In genomic region chr9:37385286-37385685, GRCh38 we compare ENCODE assay signal across 16 cellular contexts. TPM values are rescaled to one million over a fixed set of nuclear protein-coding genes. Genes with fewer than 3 reads are reported as not detected.
A peak's percentile ranks its signal among the peaks of the same experiment; 100 is the strongest.
DNase-seq lines count a peak whose midpoint lies in the region; ATAC-seq and TF ChIP-seq lines count a peak whose summit lies in the region.
"Had no signal": no experiment of that assay in that cellular context is flagged by ENCODE, and none has a peak within 500 bp of the region (broad histone marks: within the 10 kb centered on the region; RNA-seq: fewer than 3 reads in every experiment).

No MANE protein-coding gene starts in this region.

- intact Hi-C loops in A673 (cut with micrococcal nuclease; ENCODE audit: unreplicated experiment) (loop anchor here (2.0 to 10.0 kb wide), 3 partner anchors 48 to 510 kb away; no protein-coding TSS in a partner anchor), activated B cell treated with CpG ODN at 0.5 μM for 24 hours (cut with micrococcal nuclease) (no loop called here), body of pancreas (cut with DNase I) (no loop called here)

- H3K27ac Mint-ChIP-seq in activated B cell treated with CpG ODN at 0.5 μM for 24 hours = peak overlapping the region; percentile 97
- H3K27ac Mint-ChIP-seq in T-helper 2 cell treated with Interferon-gamma antibody and Interleukin-4, amounts not matched to agents 5 μg/mL and 100 μg/mL, for 36 hours = no peak overlapping the region
- H3K27ac Mint-ChIP-seq: CD4-positive, alpha-beta memory T cell had no signal

- H2BK120ac ChIP-seq in trophoblast cell (ENCODE audit: insufficient read depth, low read length, poor library complexity) = no peak overlapping the region

- H3K9me2 ChIP-seq in Karpas-422 (replicated peaks; ENCODE audit: insufficient read depth, low read length) = no peaks in the 10 kb centered on the region

- no peaks in the 10 kb centered on the region for H3K79me2 ChIP-seq in Karpas-422 (ENCODE audit: low read length)
- H3K79me2 ChIP-seq in trophoblast cell (ENCODE audit: control insufficient read depth, insufficient read depth, low read length, poor library complexity) = no peaks in the 10 kb centered on the region

- H3K4me2 ChIP-seq in Karpas-422 (ENCODE audit: low read depth, low read length, poor library complexity, severe bottlenecking) (peak overlapping the region; percentile 81), trophoblast cell (ENCODE audit: low read length) (no peak overlapping the region)

- H3K27me3 ChIP-seq in A673 (replicated peaks; ENCODE audit: insufficient read depth, low read depth, low read length, poor library complexity) (no peaks in the 10 kb centered on the region), Karpas-422 (ENCODE audit: low read length) (no peaks in the 10 kb centered on the region), trophoblast cell (ENCODE audit: insufficient read depth, low read length) (no peaks in the 10 kb centered on the region), body of pancreas (no peaks in the 10 kb centered on the region)

- no peak for DNase-seq in A673 (ENCODE audit: low spot score)
- DNase-seq in Karpas-422 = no peak
- no peak for DNase-seq in activated B cell treated with CpG ODN at 0.5 μM for 24 hours
- peak; percentile 33 to 54 for DNase-seq in trophoblast cell
- no peak for DNase-seq in CD1c-positive myeloid dendritic cell (ENCODE audit: extremely low spot score)
- DNase-seq in body of pancreas = no peak
- no peak for DNase-seq in T-helper 2 cell treated with Interferon-gamma antibody and Interleukin-4, amounts not matched to agents 5 μg/mL and 100 μg/mL, for 36 hours (ENCODE audit: low spot score)
- DNase-seq: 8988T; ACHN; C1 segment of cervical spinal cord; CD4-positive, alpha-beta memory T cell; DMS79 treated with DMSO at 0.1 percent for 48 hours; GDM1; HCEC 1CT; IMR-90; KG1 had no signal

- no peaks in the 10 kb centered on the region for H3K36me3 ChIP-seq in A673 (ENCODE audit: insufficient read depth, low read length, poor library complexity, severe bottlenecking)
- H3K36me3 ChIP-seq in Karpas-422 (ENCODE audit: insufficient read depth, low read length) = peaks cover 4% of the 10 kb centered on the region; the same call in 1 of the 2 replicates
- no peaks in the 10 kb centered on the region for H3K36me3 ChIP-seq in trophoblast cell (ENCODE audit: control insufficient read depth in 1 of 2, insufficient read depth in 2 of 2, low read length in 2 of 2)
- H3K36me3 ChIP-seq in body of pancreas (replicated peaks in 1 of 2; ENCODE audit: insufficient read depth in 1 of 2, low read depth in 2 of 2) = no peaks in the 10 kb centered on the region

- no peaks in the 10 kb centered on the region for H4K20me1 ChIP-seq in Karpas-422 (ENCODE audit: insufficient read depth, low read depth, low read length)

- CTCF ChIA-PET in A673 (lab: Charles Lee) = no interaction called here
- CTCF ChIA-PET in activated B cell treated with CpG ODN at 0.5 μM for 24 hours (lab: Charles Lee) = interaction anchor here (1.3 to 2.0 kb wide), 2 partner anchors 14 kb away, joined by 3 to 8 read pairs; no protein-coding TSS in a partner anchor

- POLR2A ChIA-PET in A673 (lab: Charles Lee; ENCODE audit: low non-redundant PET) (no interaction called here), activated B cell treated with CpG ODN at 0.5 μM for 24 hours (lab: Charles Lee) (interaction anchor here (0.5 to 17.4 kb wide), 14 partner anchors 11 to 393 kb away, joined by 3 to 677 read pairs (median 4); partner anchors contain the start of genes PAX5, ZBTB5 and ZCCHC7)

- no peak overlapping the region for H4K91ac ChIP-seq in trophoblast cell (ENCODE audit: low read depth, low read length)

- H3K27ac ChIP-seq in A673 (ENCODE audit: low read depth, low read length, poor library complexity, severe bottlenecking) (peak overlapping the region; percentile 95), Karpas-422 (ENCODE audit: low read length) (peak overlapping the region; percentile 96), trophoblast cell (ENCODE audit: low read depth, low read length) (no peak overlapping the region), body of pancreas (no peak overlapping the region)

- peaks cover 7% of the 10 kb centered on the region for H3K36me3 Mint-ChIP-seq in activated B cell treated with CpG ODN at 0.5 μM for 24 hours (ENCODE audit: low read depth)
- no peaks in the 10 kb centered on the region for H3K36me3 Mint-ChIP-seq in T-helper 2 cell treated with Interferon-gamma antibody and Interleukin-4, amounts not matched to agents 5 μg/mL and 100 μg/mL, for 36 hours (ENCODE audit: low read depth)
- H3K36me3 Mint-ChIP-seq: CD4-positive, alpha-beta memory T cell had no signal

- no peak for TF ChIP-seq CTCF in A673 (conservative IDR thresholded peaks at IDR 0.05; ENCODE audit: low read depth, low read length)
- no peak for TF ChIP-seq CTCF in activated B cell treated with CpG ODN at 0.5 μM for 24 hours (IDR thresholded peaks at IDR 0.05)
- TF ChIP-seq CTCF in body of pancreas (IDR thresholded peaks at IDR 0.05) = no peak

- no peak overlapping the region for H3K4ac ChIP-seq in trophoblast cell (ENCODE audit: low read depth, low read length)

- TF ChIP-seq POLR2A in body of pancreas (IDR thresholded peaks at IDR 0.05) = no peak

- H3K9me3 ChIP-seq in A673 (ENCODE audit: low read depth, low read length, poor library complexity, severe bottlenecking) (no peaks in the 10 kb centered on the region), Karpas-422 (ENCODE audit: low read length) (peaks cover 3% of the 10 kb centered on the region; the same call in 1 of the 2 replicates), trophoblast cell (ENCODE audit: insufficient read depth, low read depth, low read length) (no peaks in the 10 kb centered on the region), body of pancreas (no peaks in the 10 kb centered on the region)

- H3K4me1 ChIP-seq in A673 (ENCODE audit: insufficient read depth, low read length, poor library complexity, severe bottlenecking) = peaks cover 33% of the 10 kb centered on the region
- peaks cover 75% of the 10 kb centered on the region for H3K4me1 ChIP-seq in Karpas-422 (ENCODE audit: low read length)
- no peaks in the 10 kb centered on the region for H3K4me1 ChIP-seq in trophoblast cell (ENCODE audit: control insufficient read depth in 1 of 2, insufficient read depth in 2 of 2, low read length in 2 of 2)
- H3K4me1 ChIP-seq in body of pancreas = no peaks in the 10 kb centered on the region

- H4K8ac ChIP-seq in trophoblast cell (ENCODE audit: low read depth, low read length) = no peak overlapping the region

- H3K27me3 Mint-ChIP-seq in activated B cell treated with CpG ODN at 0.5 μM for 24 hours = no peaks in the 10 kb centered on the region
- H3K27me3 Mint-ChIP-seq in T-helper 2 cell treated with Interferon-gamma antibody and Interleukin-4, amounts not matched to agents 5 μg/mL and 100 μg/mL, for 36 hours (ENCODE audit: low read depth) = peaks cover 3% of the 10 kb centered on the region

- peak overlapping the region; percentile 19 for H3K4me3 Mint-ChIP-seq in activated B cell treated with CpG ODN at 0.5 μM for 24 hours
- no peak overlapping the region for H3K4me3 Mint-ChIP-seq in T-helper 2 cell treated with Interferon-gamma antibody and Interleukin-4, amounts not matched to agents 5 μg/mL and 100 μg/mL, for 36 hours
- H3K4me3 Mint-ChIP-seq: CD4-positive, alpha-beta memory T cell had no signal

- H2BK12ac ChIP-seq in trophoblast cell (ENCODE audit: low read length) = no peak overlapping the region

- no CpG with 5 or more reads among the region's 6 CpGs for WGBS in trophoblast cell (ENCODE audit: extremely low coverage, insufficient coverage, insufficient read length)
- 90 to 96% methylated on average over 6 of the region's 6 CpGs for WGBS in body of pancreas, 2 donors

- H3K4me1 Mint-ChIP-seq in activated B cell treated with CpG ODN at 0.5 μM for 24 hours = peaks cover 93% of the 10 kb centered on the region
- H3K4me1 Mint-ChIP-seq in T-helper 2 cell treated with Interferon-gamma antibody and Interleukin-4, amounts not matched to agents 5 μg/mL and 100 μg/mL, for 36 hours (ENCODE audit: low read depth) = no peaks in the 10 kb centered on the region
- H3K4me1 Mint-ChIP-seq: CD4-positive, alpha-beta memory T cell had no signal

- no peaks in the 10 kb centered on the region for H3K9me3 Mint-ChIP-seq in activated B cell treated with CpG ODN at 0.5 μM for 24 hours
- no peaks in the 10 kb centered on the region for H3K9me3 Mint-ChIP-seq in T-helper 2 cell treated with Interferon-gamma antibody and Interleukin-4, amounts not matched to agents 5 μg/mL and 100 μg/mL, for 36 hours

- no peak overlapping the region for H4K12ac ChIP-seq in trophoblast cell (ENCODE audit: low read depth, low read length)

- H2AK5ac ChIP-seq in trophoblast cell (ENCODE audit: low read length) = no peak overlapping the region

- ATAC-seq in activated B cell treated with CpG ODN at 0.5 μM for 24 hours (ENCODE audit: low read depth) (no peak), body of pancreas (no peak)

- H3K14ac ChIP-seq in trophoblast cell (ENCODE audit: low read length) = no peak overlapping the region

- H3K23ac ChIP-seq in trophoblast cell (ENCODE audit: low read length) = no peak overlapping the region

- no peak overlapping the region for H2BK5ac ChIP-seq in trophoblast cell (ENCODE audit: low read depth, low read length, poor library complexity)

- H3K79me1 ChIP-seq in trophoblast cell (ENCODE audit: low read length) = no peaks in the 10 kb centered on the region

- no peak overlapping the region for H2AFZ ChIP-seq in Karpas-422 (ENCODE audit: low read length)
- H2AFZ ChIP-seq in trophoblast cell (ENCODE audit: insufficient read depth, low read length, poor library complexity) = no peak overlapping the region

- H3K4me3 ChIP-seq in A673 (ENCODE audit: low read depth, low read length, poor library complexity, severe bottlenecking) = no peak overlapping the region
- H3K4me3 ChIP-seq in Karpas-422 (ENCODE audit: low read length) = peak overlapping the region; percentile 61; the same call in 1 of the 2 replicates
- no peak overlapping the region for H3K4me3 ChIP-seq in trophoblast cell (ENCODE audit: low read depth, low read length)
- no peak overlapping the region for H3K4me3 ChIP-seq in body of pancreas

- H3K9ac ChIP-seq in Karpas-422 (ENCODE audit: low read length) (peak overlapping the region; percentile 83), trophoblast cell (ENCODE audit: low read length) (no peak overlapping the region)

- H3K18ac ChIP-seq in trophoblast cell (ENCODE audit: low read length) = no peak overlapping the region

- no TSS peak for BruUV-seq in A673 (replicated peaks; lab: Mats Ljungman, UMichigan)

RNA-seq across cellular contexts. Expression of gene GRHPR, which starts 37.2 kb away (rescaled TPM):
- total RNA-seq in A673 (2021) = 102 and 118 TPM in 2 replicates
- 234 and 345 TPM in 2 replicates for total RNA-seq in Karpas-422 (2014; rRNA removed; shearing (Covaris generic); ENCODE audit: low replicate concordance)
- 315 TPM in 2 replicates for total RNA-seq in activated B cell treated with CpG ODN at 0.5 μM for 24 hours
- 70.1 and 73.9 TPM in 2 replicates for polyA plus RNA-seq in trophoblast cell (2013)
- 10 to 100 TPM; 61.0 to 95.3 TPM for total RNA-seq in body of pancreas

Comparison
In these comparisons a context has a peak if more than half of its experiments do, and no peak if none do; other contexts are left out.
1. DNase-seq: peak in trophoblast cell (2 of 2); none in A673 (single experiment), Karpas-422 (single experiment), activated B cell treated with CpG ODN at 0.5 μM for 24 hours (single experiment), CD1c-positive myeloid dendritic cell (single experiment), body of pancreas (0 of 4) and T-helper 2 cell treated with Interferon-gamma antibody and Interleukin-4, amounts not matched to agents 5 μg/mL and 100 μg/mL, for 36 hours (single experiment).
2. H3K27ac ChIP-seq: peak in A673 (single experiment) and Karpas-422 (single experiment); none in trophoblast cell (single experiment) and body of pancreas (0 of 4).